In genomic region chr6:138757131-138757530, GRCh38 we compare ENCODE assay signal across 17 cellular contexts. TPM values are rescaled to one million over a fixed set of nuclear protein-coding genes. Genes with fewer than 3 reads are reported as not detected.
"Had no signal": no experiment of that assay in that cellular context is flagged by ENCODE, and none has a peak within 500 bp of the region (broad histone marks: within the 10 kb centered on the region; RNA-seq: fewer than 3 reads in every experiment).

No MANE protein-coding gene starts in this region.

- H3K4me1 ChIP-seq: stomach had no signal

- H3K36me3 ChIP-seq: left ventricle myocardium inferior, ovary, stomach had no signal

- H3K9me3 ChIP-seq: left ventricle myocardium inferior, ovary, stomach had no signal

- ATAC-seq: activated T-cell treated with anti-CD3 and anti-CD28 coated beads, Interleukin-2, amount 50 U/mL, for 72 hours had no signal

- H3K27ac ChIP-seq: left ventricle myocardium inferior, ovary, stomach, VCaP had no signal

- DNase-seq: activated CD4-positive, alpha-beta memory T cell treated with anti-CD3 and anti-CD28 coated beads, Interleukin-2, amount 10 ng/mL, durations not matched to agents 7 days and 5 days; activated T-cell treated with anti-CD3 and anti-CD28 coated beads, Interleukin-2, amount 50 U/mL, for 72 hours; caudate nucleus; cortex of kidney; effector memory CD4-positive, alpha-beta T cell; foreskin fibroblast; glutamatergic neuron; left ventricle myocardium inferior; mesendoderm; ovary; stomach; T1000 had no signal

- H3K4me3 ChIP-seq: left ventricle myocardium inferior, ovary, stomach had no signal

- FAIRE-seq: astrocyte, islet of Langerhans had no signal

- H3K27me3 ChIP-seq: ovary, stomach had no signal

RNA-seq across cellular contexts. Expression of gene ECT2L, which starts 38.8 kb away (rescaled TPM):
- total RNA-seq: activated CD4-positive, alpha-beta memory T cell treated with anti-CD3 and anti-CD28 coated beads, Interleukin-2, amount 10 ng/mL, durations not matched to agents 7 days and 5 days; activated T-cell treated with anti-CD3 and anti-CD28 coated beads, Interleukin-2, amount 50 U/mL, for 72 hours; astrocyte; epithelial cell of proximal tubule; neural crest cell had no signal
